8 cellular contexts compared by ENCODE assay signal in genomic region chr6:47047479-47048411, GRCh38. TPM values are rescaled to one million over a fixed set of nuclear protein-coding genes. Genes with fewer than 3 reads are reported as not detected.
DNase-seq lines count a peak whose midpoint lies in the region; ATAC-seq, FAIRE-seq and TF ChIP-seq lines count a peak whose summit lies in the region.

No MANE protein-coding gene starts in this region.

- H3K9ac ChIP-seq in SK-N-MC (ENCODE audit: insufficient read length) (no peak overlapping the region), endothelial cell of umbilical vein (replicated peaks; ENCODE audit: extremely low read depth, insufficient read depth, low read length) (peak overlapping the region; percentile 71)

- no peak for TF ChIP-seq POLR2A in endothelial cell of umbilical vein (IDR thresholded peaks at IDR 0.05; ENCODE audit: low read depth, low read length)

- POLR2A ChIA-PET in AG04449 (lab: Yijun Ruan, JAX) (no interaction called here), endothelial cell of umbilical vein (lab: Charles Lee) (interaction anchor here (1.0 to 1.6 kb wide), 2 partner anchors 13 to 57 kb away, joined by 3 to 6 read pairs; no protein-coding TSS in a partner anchor)

- no TSS peak for BruUV-seq in endothelial cell of umbilical vein (replicated peaks; lab: Mats Ljungman, UMichigan)

- H3K79me2 ChIP-seq in endothelial cell of umbilical vein (ENCODE audit: control insufficient read depth, insufficient read depth, low read length) = no peaks in the 10 kb centered on the region

- no peak overlapping the region for H3K4me3 ChIP-seq in AG04449 (ENCODE audit: low read depth, low read length)
- no peak overlapping the region for H3K4me3 ChIP-seq in SK-N-MC
- H3K4me3 ChIP-seq in endothelial cell of umbilical vein (replicated peaks in 1 of 3; ENCODE audit: insufficient read depth in 1 of 3, low read depth in 1 of 3, low read length in 3 of 3) = no peak overlapping the region
- no peak overlapping the region for H3K4me3 ChIP-seq in mesodermal cell (ENCODE audit: extremely low read depth, insufficient read depth, low read length, poor library complexity, severe bottlenecking)

- DNase-seq in AG04449 (ENCODE audit: low read depth, low spot score) (no peak), GM10266 (ENCODE audit: extremely low spot score) (peak; percentile 26), NCI-H1417 (lab: John Stamatoyannopoulos, UW) (peak; percentile 62 to 88 (median 64)), SK-N-MC (ENCODE audit: low read depth, low spot score) (peak; percentile 14), endothelial cell of umbilical vein (ENCODE audit: low read depth, low spot score) (peak; percentile 94), ureter (ENCODE audit: low spot score) (peak; percentile 52)

- TF ChIP-seq CTCF in AG04449 (IDR thresholded peaks at IDR 0.05; ENCODE audit: insufficient read depth, low read length, missing control alignments) = peak; percentile 64
- peak; percentile 81 for TF ChIP-seq CTCF in GM10266 (IDR thresholded peaks at IDR 0.05; ENCODE audit: control insufficient read depth, insufficient read depth, low read depth, missing control alignments)
- peak; percentile 73 to 83 for TF ChIP-seq CTCF in endothelial cell of umbilical vein (IDR thresholded peaks at IDR 0.05; ENCODE audit: extremely low read depth in 1 of 2, insufficient read depth in 1 of 2, low read depth in 1 of 2, low read length in 2 of 2)

- H3K4me2 ChIP-seq in endothelial cell of umbilical vein (ENCODE audit: insufficient read depth, low read length) = peak overlapping the region; percentile 37

- H3K27ac ChIP-seq in SK-N-MC = no peak overlapping the region
- H3K27ac ChIP-seq in endothelial cell of umbilical vein (ENCODE audit: insufficient read depth, low read depth, low read length) = peak overlapping the region; percentile 86
- H3K27ac ChIP-seq in mesodermal cell (ENCODE audit: low read depth, low read length, severe bottlenecking) = peak overlapping the region; percentile 83

- intact Hi-C loops in endothelial cell of umbilical vein (cut with micrococcal nuclease) = loop anchor here (1.0 to 5.0 kb wide), 16 partner anchors 57 to 1120 kb away; partner anchors contain the start of genes CYP39A1, RCAN2, SLC25A27 and TNFRSF21

- ATAC-seq in HG02588 (IDR thresholded peaks at IDR 0.05; ENCODE audit: unreplicated experiment) = peak; percentile 66

- H3K27me3 ChIP-seq in endothelial cell of umbilical vein (ENCODE audit: control insufficient read depth in 2 of 2, insufficient read depth in 2 of 2, low read length in 2 of 2) = no peaks in the 10 kb centered on the region

- FAIRE-seq in endothelial cell of umbilical vein (lab: Jason Lieb, UNC) = peak; percentile 98

- H4K20me1 ChIP-seq in endothelial cell of umbilical vein (replicated peaks; ENCODE audit: control insufficient read depth, extremely low read depth, insufficient read depth, low read length) = no peaks in the 10 kb centered on the region

- dilution Hi-C loops in endothelial cell of umbilical vein (cut with MboI; ENCODE audit: extremely low pct_ligation_motif_present, low sequenced_read_pairs) = no loop called here

- H3K36me3 ChIP-seq in SK-N-MC (ENCODE audit: insufficient read depth, low read length) (no peaks in the 10 kb centered on the region), endothelial cell of umbilical vein (ENCODE audit: control insufficient read depth in 2 of 2, extremely low read depth in 1 of 2, insufficient read depth in 2 of 2, low read length in 2 of 2) (no peaks in the 10 kb centered on the region), mesodermal cell (ENCODE audit: control insufficient read depth, insufficient read depth, low read length) (no peaks in the 10 kb centered on the region)

- H3K9me1 ChIP-seq in endothelial cell of umbilical vein (replicated peaks; ENCODE audit: control insufficient read depth, extremely low read depth, insufficient read depth, low read length) = no peaks in the 10 kb centered on the region

- peak overlapping the region; percentile 30 for H2AFZ ChIP-seq in endothelial cell of umbilical vein (ENCODE audit: low read depth, low read length)

- H3K4me1 ChIP-seq in endothelial cell of umbilical vein (ENCODE audit: control insufficient read depth, extremely low read depth, insufficient read depth, low read length) (peaks cover 46% of the 10 kb centered on the region), mesodermal cell (ENCODE audit: control insufficient read depth, insufficient read depth, low read length, poor library complexity, severe bottlenecking) (peaks cover 9% of the 10 kb centered on the region)

- H3K9me3 ChIP-seq in SK-N-MC (ENCODE audit: low read depth, low read length) (no peaks in the 10 kb centered on the region), endothelial cell of umbilical vein (replicated peaks; ENCODE audit: control insufficient read depth, insufficient read depth, low read length) (no peaks in the 10 kb centered on the region), mesodermal cell (ENCODE audit: control insufficient read depth, low read length) (no peaks in the 10 kb centered on the region)

- 33 to 45% methylated on average over 5 of the region's 9 CpGs for WGBS in mesodermal cell (ENCODE audit: insufficient coverage in 2 of 2), 2 experiments

- CTCF ChIA-PET in AG04449 (lab: Yijun Ruan, JAX) (interaction anchor here (0.6 to 6.4 kb wide), 17 partner anchors 9 to 277 kb away, joined by 3 to 56 read pairs (median 4); partner anchors contain the start of gene TNFRSF21), endothelial cell of umbilical vein (lab: Charles Lee) (interaction anchor here (0.6 to 6.8 kb wide), 35 partner anchors 9 to 958 kb away, joined by 3 to 116 read pairs (median 4); partner anchors contain the start of gene TNFRSF21)

TF ChIP-seq in endothelial cell of umbilical vein, 7 proteins besides CTCF, POLR2A, EP300 and RAD21:
- TF ChIP-seq MYC (IDR thresholded peaks at IDR 0.05; ENCODE audit: low read depth, low read length) (no peak), JUN (IDR thresholded peaks at IDR 0.05; ENCODE audit: borderline replicate concordance, insufficient read depth, insufficient read length, low read depth) (peak; percentile 94), GATA2 (IDR thresholded peaks at IDR 0.05; ENCODE audit: insufficient read depth, insufficient read length, low read depth, low read length) (peak; percentile 100), EZH2 (IDR thresholded peaks at IDR 0.05; ENCODE audit: borderline replicate concordance, low read depth, low read length, severe bottlenecking) (no peak), FOS (IDR thresholded peaks at IDR 0.05; ENCODE audit: borderline replicate concordance, insufficient read depth, low read length) (peak; percentile 80), MAX (IDR thresholded peaks at IDR 0.05; ENCODE audit: insufficient read depth, insufficient read length) (no peak), POLR2AphosphoS5 (IDR thresholded peaks at IDR 0.05; ENCODE audit: insufficient read depth, low read depth, low read length) (peak; percentile 91)

RNA-seq across cellular contexts. Expression of gene ADGRF1, which starts 5.6 kb away (rescaled TPM):
- total RNA-seq in endothelial cell of umbilical vein (not detected in 2 replicates), ureter (70.0 TPM)
- not detected in 2 replicates for polyA plus RNA-seq in endothelial cell of umbilical vein
- polyA plus RNA-seq in endothelial cell of umbilical vein (2011; cell fraction: cytosol; rRNA removed) = not detected in 2 replicates
- not detected in 2 replicates for polyA plus RNA-seq in endothelial cell of umbilical vein (2011; cell fraction: nucleus; rRNA removed)
- polyA plus RNA-seq in endothelial cell of umbilical vein (2012) = not detected in 2 replicates
- not detected in 2 replicates for polyA minus RNA-seq in endothelial cell of umbilical vein
- polyA minus RNA-seq in endothelial cell of umbilical vein (2011; cell fraction: cytosol; rRNA and poly(A)+ RNA removed) = not detected
- not detected in 2 replicates for polyA minus RNA-seq in endothelial cell of umbilical vein (2011; cell fraction: nucleus; rRNA and poly(A)+ RNA removed)
- polyA plus RNA-seq in mesodermal cell (2013, experiment 1 of 2) = not detected
- polyA plus RNA-seq in mesodermal cell (2013, experiment 2 of 2) = not detected

Comparison
In these comparisons a context has a peak if more than half of its experiments do, and no peak if none do; other contexts are left out.
1. RNA of gene ADGRF1, which starts 5.6 kb away (total RNA-seq): 70.0 TPM in ureter (single experiment); not detected in endothelial cell of umbilical vein; every median in the first group is over 10 times any median in the second.
2. Peak in every context shown above with its lines, with median percentiles within 50 percentile points of each other: CTCF ChIP-seq.